ENCODE assay signal across 8 cellular contexts in genomic region chr5:122774861-122775712, GRCh38. TPM values are rescaled to one million over a fixed set of nuclear protein-coding genes. Genes with fewer than 3 reads are reported as not detected.
A peak's percentile ranks its signal among the peaks of the same experiment; 100 is the strongest.
DNase-seq lines count a peak whose midpoint lies in the region; ATAC-seq, FAIRE-seq and TF ChIP-seq lines count a peak whose summit lies in the region.

TSS of gene SNX2 (plus strand) at chr5:122775080. CDS start at chr5:122775104, 24 bp downstream.

- peak within 1 kb of the TSS; percentile 96 for H3K4me2 ChIP-seq in PC-3 (ENCODE audit: low read length)

- H3K4me1 ChIP-seq in PC-3 (ENCODE audit: insufficient read depth, low read length): peaks cover 10% of the 10 kb centered on the region; the same call in 1 of the 2 replicates

- no peaks in the 10 kb centered on the region for H3F3A ChIP-seq in PC-3 (ENCODE audit: low read length, unreplicated experiment)

- no peaks in the 10 kb centered on the region; the same call in 1 of the 2 replicates for H3K36me3 ChIP-seq in PC-3 (ENCODE audit: low read depth, low read length)

- intact Hi-C loops in PC-3 (cut with micrococcal nuclease): loop anchor here (1.0 to 5.0 kb wide), 2 partner anchors 48 to 71 kb away; no protein-coding TSS in a partner anchor

- peak within 1 kb of the TSS; percentile 85 for H2AFZ ChIP-seq in PC-3 (ENCODE audit: low read length)

- H3K27me3 ChIP-seq in PC-3 (ENCODE audit: low read length): no peaks in the 10 kb centered on the region

- H3K79me2 ChIP-seq in PC-3 (ENCODE audit: low read length): peaks cover 50% of the 10 kb centered on the region

- H3K9me3 ChIP-seq in PC-3 (ENCODE audit: low read length): no peaks in the 10 kb centered on the region

- H3K9me2 ChIP-seq in PC-3 (replicated peaks; ENCODE audit: low read length): no peaks in the 10 kb centered on the region

- POLR2A ChIA-PET in PC-3 (lab: Charles Lee; ENCODE audit: unreplicated experiment): interaction anchor here (0.6 to 0.7 kb wide), 2 partner anchors 38 to 73 kb away, joined by 3 read pairs; no protein-coding TSS in a partner anchor

- peak; percentile 40 for DNase-seq in D721Med (ENCODE audit: insufficient read length, low spot score)
- DNase-seq in HTR-8/SVneo (ENCODE audit: insufficient read length, low spot score): peak; percentile 78
- peak; percentile 85 for DNase-seq in PC-3
- peak; percentile 90 for DNase-seq in activated T-cell treated with anti-CD3 and anti-CD28 coated beads for 48 hours (ENCODE audit: low read depth)
- no peak for DNase-seq in epithelial cell of proximal tubule (ENCODE audit: low read depth)
- DNase-seq in mucosa of gallbladder (ENCODE audit: low spot score): peak; percentile 93
- peak; percentile 74 to 75 for DNase-seq in stimulated activated CD8-positive, alpha-beta memory T cell treated with anti-CD3 and anti-CD28 coated beads, Interleukin-4, amount 100 ng/mL, for 4 hours (ENCODE audit: low read depth in 2 of 2, low spot score in 1 of 2)

- H4K20me1 ChIP-seq in PC-3 (ENCODE audit: low read length): peaks cover 10% of the 10 kb centered on the region

- TF ChIP-seq CTCF in D721Med (IDR thresholded peaks at IDR 0.05; ENCODE audit: insufficient read depth, missing control alignments) (no peak), PC-3 (conservative IDR thresholded peaks at IDR 0.05; ENCODE audit: low read depth, low read length) (peak; percentile 22; the same call in 1 of the 2 replicates), epithelial cell of proximal tubule (conservative IDR thresholded peaks at IDR 0.05; ENCODE audit: low read depth, low read length) (no peak)

- H3K4me3 ChIP-seq in PC-3 (ENCODE audit: low read length) (peak within 1 kb of the TSS; percentile 92), epithelial cell of proximal tubule (ENCODE audit: low read depth, low read length) (peak within 1 kb of the TSS; percentile 95)

- no peak for FAIRE-seq in D721Med (lab: Jason Lieb, UNC)
- FAIRE-seq in HTR-8/SVneo (lab: Jason Lieb, UNC): peak; percentile 86

- BruUV-seq in PC-3 (replicated peaks; lab: Mats Ljungman, UMichigan): TSS peak; percentile 52

- ATAC-seq in GM21367 (IDR thresholded peaks at IDR 0.05; ENCODE audit: unreplicated experiment) (peak; percentile 81), PC-3 (peak; percentile 88)

- CTCF ChIA-PET in PC-3 (lab: Charles Lee): interaction anchor here (1.1 kb wide), 1 partner anchor 71 kb away, joined by 4 read pairs; no protein-coding TSS in a partner anchor

- no peak within 1 kb of the TSS for H3K27ac ChIP-seq in PC-3 (ENCODE audit: low read length)

- H3K9ac ChIP-seq in PC-3 (ENCODE audit: low read length): peak within 1 kb of the TSS; percentile 76

RNA-seq across cellular contexts. Expression of gene SNX2, which starts in this region (rescaled TPM):
- total RNA-seq in PC-3 (2014; rRNA removed) (30.5 and 33.7 TPM in 2 replicates), epithelial cell of proximal tubule (34.0 and 50.1 TPM in 2 replicates), mucosa of gallbladder (64.7 TPM)
